ENCODE assay signal across 19 cellular contexts in the genomic region with DNA sequence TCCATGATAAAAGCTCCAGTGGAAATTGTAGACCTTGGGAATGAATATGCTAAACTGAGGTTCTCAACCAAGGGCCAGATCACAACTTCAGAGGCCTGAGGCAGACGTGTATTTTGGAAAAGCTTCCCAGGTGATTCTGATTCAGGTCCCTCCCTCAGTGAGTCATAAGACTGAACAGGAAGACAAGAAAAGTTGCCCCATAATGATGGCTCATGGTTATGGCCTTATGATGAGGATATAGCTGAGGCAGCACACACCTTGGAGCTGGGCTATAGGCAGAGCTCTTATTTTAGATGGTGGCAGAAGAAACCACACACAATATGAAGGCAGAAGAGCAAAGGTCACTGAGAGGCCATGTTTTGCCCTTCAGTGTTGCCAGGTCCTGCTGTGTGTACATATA. TPM values are rescaled to one million over a fixed set of nuclear protein-coding genes. Genes with fewer than 3 reads are reported as not detected.
DNase-seq lines count a peak whose midpoint lies in the region; ATAC-seq, FAIRE-seq and TF ChIP-seq lines count a peak whose summit lies in the region.
"Had no signal": no experiment of that assay in that cellular context is flagged by ENCODE, and none has a peak within 500 bp of the region (broad histone marks: within the 10 kb centered on the region; RNA-seq: fewer than 3 reads in every experiment).

No MANE protein-coding gene starts in this region.

- TF ChIP-seq POLR2A in A549 (IDR thresholded peaks at IDR 0.05; ENCODE audit: low read length), result no peak

- H3K36me3 Mint-ChIP-seq in type B pancreatic cell, result peaks cover 17% of the 10 kb centered on the region
- H3K36me3 Mint-ChIP-seq: CD14-positive monocyte had no signal

- POLR2A ChIA-PET in A549 (lab: Yijun Ruan, JAX), result interaction anchor here (1.3 kb wide), 1 partner anchor 60 kb away, joined by 3 read pairs; no protein-coding TSS in a partner anchor

- H3K27ac Mint-ChIP-seq in type B pancreatic cell, result no peak overlapping the region
- H3K27ac Mint-ChIP-seq: CD14-positive monocyte, H9 had no signal

- 43% methylated on average over 1 of the region's 1 CpG for WGBS in A549 (ENCODE audit: missing lambda C conversion rate)

- ATAC-seq in A549 (peak; percentile 51 to 52; a peak in 4 of 6 replicates), foreskin keratinocyte (peak; percentile 98), left lung (no peak), HG02678 (IDR thresholded peaks at IDR 0.05; ENCODE audit: unreplicated experiment) (no peak)

- peak overlapping the region; percentile 19 for H3K4me2 ChIP-seq in A549
- H3K4me2 ChIP-seq: KMS-11 had no signal

- H3K27me3 ChIP-seq in foreskin keratinocyte (no peaks in the 10 kb centered on the region), left lung (peaks cover 0 to under 1% of the 10 kb centered on the region in 2 donors)
- H3K27me3 ChIP-seq: MG63 had no signal

- TF ChIP-seq RAD21 in A549 (conservative IDR thresholded peaks at IDR 0.05 in 1 of 2, IDR thresholded peaks at IDR 0.05 in 1 of 2), result no peak

- H3K9me3 Mint-ChIP-seq in type B pancreatic cell, result peaks cover 11% of the 10 kb centered on the region
- H3K9me3 Mint-ChIP-seq: CD14-positive monocyte, H9 had no signal

- H3K4me1 ChIP-seq in A549, result peaks cover 67% of the 10 kb centered on the region
- H3K4me1 ChIP-seq in foreskin keratinocyte, result peaks cover 34% of the 10 kb centered on the region
- no peaks in the 10 kb centered on the region for H3K4me1 ChIP-seq in left lung

- no peak for FAIRE-seq in A549 (lab: Jason Lieb, UNC)
- FAIRE-seq: RCC 7860 had no signal

- H3K9me3 ChIP-seq in A549, result peaks cover 11% of the 10 kb centered on the region; the same call in 2 of the 3 replicates
- no peaks in the 10 kb centered on the region for H3K9me3 ChIP-seq in left lung

- no peaks in the 10 kb centered on the region for H3K36me3 ChIP-seq in left lung

- H3K27ac ChIP-seq in A549, result peak overlapping the region in 1 of 2 experiments; percentile 17; a peak in 2 of 6 replicates
- H3K27ac ChIP-seq in foreskin keratinocyte, result peak overlapping the region; percentile 48
- no peak overlapping the region for H3K27ac ChIP-seq in left lung
- H3K27ac ChIP-seq: KMS-11 had no signal

- H3K4me3 Mint-ChIP-seq in type B pancreatic cell, result no peak overlapping the region
- H3K4me3 Mint-ChIP-seq: CD14-positive monocyte, H9 had no signal

- CTCF ChIA-PET in A549 (lab: Yijun Ruan, JAX), result interaction anchor here (0.8 to 3.0 kb wide), 7 partner anchors 8 to 285 kb away, joined by 3 to 15 read pairs (median 4); a partner anchor contains a TSS

- peaks cover 8% of the 10 kb centered on the region for H3K4me1 Mint-ChIP-seq in type B pancreatic cell (ENCODE audit: unreplicated experiment)
- H3K4me1 Mint-ChIP-seq: CD14-positive monocyte had no signal

- TF ChIP-seq EP300 in A549 (IDR thresholded peaks at IDR 0.05), result no peak

- intact Hi-C loops in left lung (cut with DNase I), result loop anchor here in 1 of 2 donors (5.0 kb wide), 1 partner anchor 285 kb away; no protein-coding TSS in a partner anchor

- no peaks in the 10 kb centered on the region for H3K27me3 Mint-ChIP-seq in type B pancreatic cell

- H3K4me3 ChIP-seq in A549 (no peak overlapping the region), left lung (no peak overlapping the region)
- H3K4me3 ChIP-seq: MG63 had no signal

- peak in 1 of 2 experiments; percentile 55 for DNase-seq in A549 (ENCODE audit: low read depth in 1 of 2, low spot score in 1 of 2)
- DNase-seq in HPDE6-E6E7 (ENCODE audit: extremely low spot score), result peak; percentile 69
- peak; percentile 66 for DNase-seq in amniotic epithelial cell (ENCODE audit: low read depth)
- peak; percentile 85 to 93 for DNase-seq in foreskin keratinocyte
- DNase-seq in type B pancreatic cell (ENCODE audit: extremely low spot score, unreplicated experiment), result no peak
- DNase-seq in left lung, result no peak
- DNase-seq in RKO (ENCODE audit: low spot score), result no peak
- DNase-seq: EL, H9, MG63, NCI-H1092, NCI-H146, NCI-H2081, NCI-H510A treated with DMSO at 0.1 percent for 48 hours, SIG-M5 had no signal

- no peak for TF ChIP-seq CTCF in A549 (IDR thresholded peaks at IDR 0.05)
- TF ChIP-seq CTCF in foreskin keratinocyte (conservative IDR thresholded peaks at IDR 0.05), result no peak
- TF ChIP-seq CTCF in type B pancreatic cell (conservative IDR thresholded peaks at IDR 0.05), result no peak
- no peak for TF ChIP-seq CTCF in left lung (IDR thresholded peaks at IDR 0.05)

TF ChIP-seq in A549, 52 proteins besides CTCF, POLR2A, EP300 and RAD21:
- no peak for TF ChIP-seq ESRRA (IDR thresholded peaks at IDR 0.05; ENCODE audit: borderline replicate concordance, low read length)
- TF ChIP-seq FOXS1 (CRISPR knock-in tag; IDR thresholded peaks at IDR 0.05), result no peak
- 0 out of 2 replicates have a peak, but pooled peaks have one; percentile 66 for TF ChIP-seq POLR2AphosphoS2 (conservative IDR thresholded peaks at IDR 0.05; ENCODE audit: low read length)
- no peak for TF ChIP-seq FOSL2 (IDR thresholded peaks at IDR 0.05)
- TF ChIP-seq FOSL2 (CRISPR knock-in tag; IDR thresholded peaks at IDR 0.05), result peak; percentile 62
- peak; percentile 83 for TF ChIP-seq MAFK (IDR thresholded peaks at IDR 0.05; ENCODE audit: partially characterized antibody)
- TF ChIP-seq, protein P1, sequence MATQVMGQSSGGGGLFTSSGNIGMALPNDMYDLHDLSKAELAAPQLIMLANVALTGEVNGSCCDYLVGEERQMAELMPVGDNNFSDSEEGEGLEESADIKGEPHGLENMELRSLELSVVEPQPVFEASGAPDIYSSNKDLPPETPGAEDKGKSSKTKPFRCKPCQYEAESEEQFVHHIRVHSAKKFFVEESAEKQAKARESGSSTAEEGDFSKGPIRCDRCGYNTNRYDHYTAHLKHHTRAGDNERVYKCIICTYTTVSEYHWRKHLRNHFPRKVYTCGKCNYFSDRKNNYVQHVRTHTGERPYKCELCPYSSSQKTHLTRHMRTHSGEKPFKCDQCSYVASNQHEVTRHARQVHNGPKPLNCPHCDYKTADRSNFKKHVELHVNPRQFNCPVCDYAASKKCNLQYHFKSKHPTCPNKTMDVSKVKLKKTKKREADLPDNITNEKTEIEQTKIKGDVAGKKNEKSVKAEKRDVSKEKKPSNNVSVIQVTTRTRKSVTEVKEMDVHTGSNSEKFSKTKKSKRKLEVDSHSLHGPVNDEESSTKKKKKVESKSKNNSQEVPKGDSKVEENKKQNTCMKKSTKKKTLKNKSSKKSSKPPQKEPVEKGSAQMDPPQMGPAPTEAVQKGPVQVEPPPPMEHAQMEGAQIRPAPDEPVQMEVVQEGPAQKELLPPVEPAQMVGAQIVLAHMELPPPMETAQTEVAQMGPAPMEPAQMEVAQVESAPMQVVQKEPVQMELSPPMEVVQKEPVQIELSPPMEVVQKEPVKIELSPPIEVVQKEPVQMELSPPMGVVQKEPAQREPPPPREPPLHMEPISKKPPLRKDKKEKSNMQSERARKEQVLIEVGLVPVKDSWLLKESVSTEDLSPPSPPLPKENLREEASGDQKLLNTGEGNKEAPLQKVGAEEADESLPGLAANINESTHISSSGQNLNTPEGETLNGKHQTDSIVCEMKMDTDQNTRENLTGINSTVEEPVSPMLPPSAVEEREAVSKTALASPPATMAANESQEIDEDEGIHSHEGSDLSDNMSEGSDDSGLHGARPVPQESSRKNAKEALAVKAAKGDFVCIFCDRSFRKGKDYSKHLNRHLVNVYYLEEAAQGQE (IDR thresholded peaks at IDR 0.05), result peak; percentile 14; the same call in 1 of the 2 replicates

RNA-seq across cellular contexts. Expression of a gene that starts 9.6 kb away (rescaled TPM):
- 150 and 161 TPM in 2 replicates for polyA plus RNA-seq in A549 (2011; rRNA removed)
- polyA plus RNA-seq in A549 (2012; cell fraction: cytosol; rRNA removed), result 122 and 157 TPM in 2 replicates
- 116 and 163 TPM in 2 replicates for polyA plus RNA-seq in A549 (2012; cell fraction: nucleus; rRNA removed)
- polyA plus RNA-seq in A549 (2017; fragmentation: RNase III; extraction: RNeasy Plus Mini Kit Qiagen cat#74134 plus additional on column Dnase treatment), result 192 to 194 TPM (median 192 TPM) in 3 replicates
- 99.9 and 120 TPM in 2 replicates for polyA minus RNA-seq in A549 (2011; rRNA and poly(A)+ RNA removed)
- 30.3 and 31.0 TPM in 2 replicates for total RNA-seq in foreskin keratinocyte
- polyA plus RNA-seq in foreskin keratinocyte, result 12.3 and 14.0 TPM in 2 replicates
- 32.3 and 69.5 TPM in 2 replicates for total RNA-seq in type B pancreatic cell (ENCODE audit: low replicate concordance)
- total RNA-seq in left lung, result 100 to 1,000 TPM in 1 of 2 donors, 10 to 100 TPM in 1; 70.2 to 115 TPM
- polyA plus RNA-seq: CD14-positive monocyte had no signal

RNA-seq across cellular contexts. Expression of a gene that starts 48.1 kb away (rescaled TPM):
- polyA plus RNA-seq in A549 (2011; rRNA removed) (0.35 and 0.57 TPM in 2 replicates), A549 (2017; fragmentation: RNase III; extraction: RNeasy Plus Mini Kit Qiagen cat#74134 plus additional on column Dnase treatment) (0.45 to 0.90 TPM (median 0.45 TPM) in 3 replicates), foreskin keratinocyte (0.10 and 0.18 TPM in 2 replicates)
- polyA plus RNA-seq in A549 (2012; cell fraction: cytosol; rRNA removed), result 0.52 and 0.81 TPM in 2 replicates
- 0.36 and 0.49 TPM in 2 replicates for polyA plus RNA-seq in A549 (2012; cell fraction: nucleus; rRNA removed)
- not detected in 2 replicates for polyA minus RNA-seq in A549 (2011; rRNA and poly(A)+ RNA removed)
- total RNA-seq in foreskin keratinocyte (0.41 TPM in 1 of 2 replicates, not detected in the other), type B pancreatic cell (ENCODE audit: low replicate concordance) (0.36 and 1.7 TPM in 2 replicates), left lung (not detected)
- total RNA-seq: H9 had no signal
- polyA plus RNA-seq: CD14-positive monocyte had no signal

Comparison
In these comparisons a context has a peak if more than half of its experiments do, and no peak if none do; other contexts are left out.
1. ATAC-seq: peak in A549 (2 of 2) and foreskin keratinocyte (single experiment); none in left lung (single experiment) and HG02678 (single experiment).
2. DNase-seq: peak in HPDE6-E6E7 (single experiment), amniotic epithelial cell (single experiment) and foreskin keratinocyte (2 of 2); none in type B pancreatic cell (single experiment), left lung (0 of 2) and RKO (single experiment).